26 cellular contexts compared by ENCODE assay signal in the genomic region with DNA sequence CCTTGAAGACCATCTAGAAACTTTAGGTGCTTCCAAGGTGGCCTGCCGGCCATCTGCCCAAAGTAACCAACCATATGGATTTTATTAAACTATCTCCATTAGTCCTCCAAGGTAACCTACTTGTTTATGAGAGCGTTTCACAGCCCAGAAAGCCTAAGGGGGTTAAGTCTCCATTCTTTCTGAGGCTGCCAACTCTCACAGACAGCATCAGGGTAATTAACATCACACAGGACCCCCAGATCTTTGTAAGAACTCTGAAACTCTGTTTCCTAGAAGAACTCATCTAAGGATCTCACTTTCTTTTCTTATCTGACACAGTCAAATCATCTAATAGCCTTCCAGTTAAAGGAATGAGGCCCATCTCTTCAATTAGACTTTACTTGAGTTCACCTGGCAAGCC.
"Had no signal": no experiment of that assay in that cellular context is flagged by ENCODE, and none has a peak within 500 bp of the region (broad histone marks: within the 10 kb centered on the region; RNA-seq: fewer than 3 reads in every experiment).

No MANE protein-coding gene starts in this region.

- H3K4me3 ChIP-seq: adrenal gland, breast epithelium, Peyer's patch, SJSA1 had no signal

- H3K27me3 ChIP-seq: adrenal gland, breast epithelium, Peyer's patch, SJSA1 had no signal

- H3K4me1 ChIP-seq: adrenal gland, breast epithelium, Peyer's patch, SJSA1 had no signal

- H3K27me3 Mint-ChIP-seq: activated naive CD8-positive, alpha-beta T cell treated with anti-CD3 and anti-CD28 coated beads, Interleukin-2, amount 10 ng/mL, durations not matched to agents 7 days and 5 days had no signal

- DNase-seq: activated CD4-positive, alpha-beta T cell treated with anti-CD3 and anti-CD28 coated beads for 48 hours; activated CD4-positive, alpha-beta T cell treated with anti-CD3 and anti-CD28 coated beads, Interleukin-2, amount 50 U/mL, for 4 hours; activated CD4-positive, CD25-positive, alpha-beta regulatory T cell treated with anti-CD3 and anti-CD28 coated beads, Interleukin-2, amount 50 U/mL, for 72 hours; activated CD8-positive, alpha-beta memory T cell treated with anti-CD3 and anti-CD28 coated beads, Interleukin-2, amount 50 U/mL, for 48 hours; activated CD8-positive, alpha-beta T cell treated with anti-CD3 and anti-CD28 coated beads, Interleukin-2, amount 10 ng/mL, durations not matched to agents 7 days and 5 days; activated naive CD4-positive, alpha-beta T cell treated with anti-CD3 and anti-CD28 coated beads, Interleukin-2, amount 50 U/mL, for 16 hours; activated naive CD8-positive, alpha-beta T cell treated with anti-CD3 and anti-CD28 coated beads, Interleukin-2, amount 10 ng/mL, durations not matched to agents 7 days and 5 days; activated T-cell treated with anti-CD3 and anti-CD28 coated beads, Interleukin-2, amount 50 U/mL, for 1 hour; adrenal gland; anterior cingulate cortex; caudate nucleus; NCI-H1092; NCI-H1417 treated with DMSO at 0.1 percent for 48 hours; NCI-H1694 treated with DMSO at 0.1 percent for 48 hours; NCI-H2029 treated with DMSO at 0.1 percent for 48 hours; NCI-H345; NCI-H510A; NCI-H526 treated with DMSO at 0.1 percent for 48 hours; NCI-H82; OCI-M1; Peyer's patch; Right ventricle myocardium superior had no signal

- H3K4me1 Mint-ChIP-seq: activated naive CD8-positive, alpha-beta T cell treated with anti-CD3 and anti-CD28 coated beads, Interleukin-2, amount 10 ng/mL, durations not matched to agents 7 days and 5 days had no signal

- H3K36me3 ChIP-seq: adrenal gland, breast epithelium, Peyer's patch, SJSA1 had no signal

- H3K36me3 Mint-ChIP-seq: activated naive CD8-positive, alpha-beta T cell treated with anti-CD3 and anti-CD28 coated beads, Interleukin-2, amount 10 ng/mL, durations not matched to agents 7 days and 5 days had no signal

- H3K27ac Mint-ChIP-seq: activated CD8-positive, alpha-beta T cell treated with anti-CD3 and anti-CD28 coated beads, Interleukin-2, amount 10 ng/mL, durations not matched to agents 7 days and 5 days; activated naive CD8-positive, alpha-beta T cell treated with anti-CD3 and anti-CD28 coated beads, Interleukin-2, amount 10 ng/mL, durations not matched to agents 7 days and 5 days; T-helper 1 cell treated with Interleukin-12 subunit alpha and Interleukin-12 subunit beta and Interleukin-4 antibody, amounts not matched to agents 30 μg/mL and 1 μg/mL, for 36 hours had no signal

- H3K4me3 Mint-ChIP-seq: activated CD8-positive, alpha-beta T cell treated with anti-CD3 and anti-CD28 coated beads, Interleukin-2, amount 10 ng/mL, durations not matched to agents 7 days and 5 days; activated naive CD8-positive, alpha-beta T cell treated with anti-CD3 and anti-CD28 coated beads, Interleukin-2, amount 10 ng/mL, durations not matched to agents 7 days and 5 days; T-helper 1 cell treated with Interleukin-12 subunit alpha and Interleukin-12 subunit beta and Interleukin-4 antibody, amounts not matched to agents 30 μg/mL and 1 μg/mL, for 36 hours had no signal

- ATAC-seq: activated CD8-positive, alpha-beta T cell treated with anti-CD3 and anti-CD28 coated beads, Interleukin-2, amount 10 ng/mL, durations not matched to agents 7 days and 5 days had no signal

- H3K27ac ChIP-seq: adrenal gland, breast epithelium, Peyer's patch, RWPE1, SJSA1 had no signal

- H3K9me3 ChIP-seq: adrenal gland, breast epithelium, Peyer's patch, SJSA1 had no signal
